15 cellular contexts compared by ENCODE assay signal in genomic region chr17:80109066-80109618, GRCh38. TPM values are rescaled to one million over a fixed set of nuclear protein-coding genes. Genes with fewer than 3 reads are reported as not detected.
DNase-seq lines count a peak whose midpoint lies in the region; ATAC-seq and TF ChIP-seq lines count a peak whose summit lies in the region.
"Had no signal": no experiment of that assay in that cellular context is flagged by ENCODE, and none has a peak within 500 bp of the region (broad histone marks: within the 10 kb centered on the region; RNA-seq: fewer than 3 reads in every experiment).

No MANE protein-coding gene starts in this region.

- CTCF ChIA-PET in WTC11 (lab: Charles Lee), result interaction anchor here (5.4 kb wide), 1 partner anchor 8 kb away, joined by 55 read pairs; the partner anchor contains the start of gene GAA

- no peak for TF ChIP-seq POLR2A in spleen (IDR thresholded peaks at IDR 0.05)
- TF ChIP-seq POLR2A in gastrocnemius medialis (IDR thresholded peaks at IDR 0.05), result no peak

- H3K4me3 Mint-ChIP-seq in activated T-cell treated with anti-CD3 and anti-CD28 coated beads, Interleukin-2, amount 50 U/mL, for 24 hours, result no peak overlapping the region
- no peak overlapping the region for H3K4me3 Mint-ChIP-seq in activated T-cell treated with anti-CD3 and anti-CD28 coated beads, Interleukin-2, amount 50 U/mL, for 72 hours
- no peak overlapping the region for H3K4me3 Mint-ChIP-seq in WTC11
- H3K4me3 Mint-ChIP-seq: CD8-positive, alpha-beta memory T cell; GM23338 had no signal

- H3K36me3 Mint-ChIP-seq in activated T-cell treated with anti-CD3 and anti-CD28 coated beads, Interleukin-2, amount 50 U/mL, for 24 hours (ENCODE audit: low read depth), result peaks cover 8% of the 10 kb centered on the region
- H3K36me3 Mint-ChIP-seq in activated T-cell treated with anti-CD3 and anti-CD28 coated beads, Interleukin-2, amount 50 U/mL, for 72 hours (ENCODE audit: insufficient read depth in 2 of 2), result peaks cover 0 to 2% of the 10 kb centered on the region in 2 donors
- no peaks in the 10 kb centered on the region; the same call in 1 of the 2 replicates for H3K36me3 Mint-ChIP-seq in WTC11

- no peaks in the 10 kb centered on the region for H3K27me3 Mint-ChIP-seq in activated T-cell treated with anti-CD3 and anti-CD28 coated beads, Interleukin-2, amount 50 U/mL, for 24 hours
- H3K27me3 Mint-ChIP-seq in activated T-cell treated with anti-CD3 and anti-CD28 coated beads, Interleukin-2, amount 50 U/mL, for 72 hours (ENCODE audit: low read depth), result no peaks in the 10 kb centered on the region
- no peaks in the 10 kb centered on the region for H3K27me3 Mint-ChIP-seq in WTC11 (ENCODE audit: low read depth)
- H3K27me3 Mint-ChIP-seq: CD8-positive, alpha-beta memory T cell had no signal

- H3K27me3 ChIP-seq in spleen (replicated peaks in 1 of 7) (no peaks in the 10 kb centered on the region), gastrocnemius medialis (no peaks in the 10 kb centered on the region)
- H3K27me3 ChIP-seq: BLaER1 had no signal

- H3K36me3 ChIP-seq in spleen (peaks cover 0 to 76% (median 0%) of the 10 kb centered on the region in 6 donors), gastrocnemius medialis (peaks cover 0 to 5% of the 10 kb centered on the region in 2 donors)

- TF ChIP-seq CTCF in WTC11 (IDR thresholded peaks at IDR 0.05) (no peak), spleen (IDR thresholded peaks at IDR 0.05 in 8 of 11, conservative IDR thresholded peaks at IDR 0.05 in 3 of 11) (no peak), gastrocnemius medialis (IDR thresholded peaks at IDR 0.05 in 4 of 5, conservative IDR thresholded peaks at IDR 0.05 in 1 of 5) (no peak)

- in situ Hi-C loops in gastrocnemius medialis (cut with MboI; ENCODE audit: low sequenced_read_pairs in 4 of 4), result no loop called here

- no peaks in the 10 kb centered on the region for H3K9me3 ChIP-seq in spleen
- no peaks in the 10 kb centered on the region for H3K9me3 ChIP-seq in gastrocnemius medialis
- H3K9me3 ChIP-seq: BLaER1 had no signal

- H3K4me1 ChIP-seq in spleen, result peaks cover 0 to 15% (median 8%) of the 10 kb centered on the region in 6 donors
- H3K4me1 ChIP-seq in gastrocnemius medialis, result no peaks in the 10 kb centered on the region

- H3K27ac Mint-ChIP-seq in activated T-cell treated with anti-CD3 and anti-CD28 coated beads, Interleukin-2, amount 50 U/mL, for 24 hours, result no peak overlapping the region
- no peak overlapping the region for H3K27ac Mint-ChIP-seq in activated T-cell treated with anti-CD3 and anti-CD28 coated beads, Interleukin-2, amount 50 U/mL, for 72 hours
- H3K27ac Mint-ChIP-seq in WTC11, result peak overlapping the region; percentile 23; the same call in 1 of the 2 replicates
- H3K27ac Mint-ChIP-seq: CD8-positive, alpha-beta memory T cell; GM23338 had no signal

- H3K27ac ChIP-seq in spleen (no peak overlapping the region), gastrocnemius medialis (no peak overlapping the region)
- H3K27ac ChIP-seq: BLaER1 had no signal

- H3K4me3 ChIP-seq in spleen, result no peak overlapping the region
- H3K4me3 ChIP-seq in gastrocnemius medialis, result no peak overlapping the region
- H3K4me3 ChIP-seq: BLaER1, GM23338 had no signal

- 64 to 83% (median 78%) methylated on average over 13 of the region's 13 CpGs for WGBS in spleen, 5 donors

- intact Hi-C loops in spleen (cut with DNase I; ENCODE audit: low total_unique reads), result no loop called here
- intact Hi-C loops in gastrocnemius medialis (cut with DNase I; ENCODE audit: low total_unique reads), result no loop called here

- POLR2A ChIA-PET in WTC11 (lab: Charles Lee), result interaction anchor here (0.6 kb wide), 1 partner anchor 37 kb away, joined by 4 read pairs; no protein-coding TSS in a partner anchor

- H3K4me1 Mint-ChIP-seq in activated T-cell treated with anti-CD3 and anti-CD28 coated beads, Interleukin-2, amount 50 U/mL, for 24 hours (ENCODE audit: low read depth), result no peaks in the 10 kb centered on the region
- H3K4me1 Mint-ChIP-seq in activated T-cell treated with anti-CD3 and anti-CD28 coated beads, Interleukin-2, amount 50 U/mL, for 72 hours (ENCODE audit: low read depth), result no peaks in the 10 kb centered on the region
- H3K4me1 Mint-ChIP-seq in WTC11, result peaks cover 6% of the 10 kb centered on the region; the same call in 1 of the 2 replicates
- H3K4me1 Mint-ChIP-seq: CD8-positive, alpha-beta memory T cell had no signal

- DNase-seq in activated T-cell treated with anti-CD3 and anti-CD28 coated beads, Interleukin-2, amount 50 U/mL, for 24 hours, result peak; percentile 5
- DNase-seq in activated T-cell treated with anti-CD3 and anti-CD28 coated beads, Interleukin-2, amount 50 U/mL, for 72 hours, result no peak
- DNase-seq in WTC11 (ENCODE audit: low spot score), result peak; percentile 4
- DNase-seq in islet precursor cell, result peak; percentile 51
- DNase-seq in spleen, result peak; percentile 41
- no peak for DNase-seq in glomerular visceral epithelial cell (ENCODE audit: extremely low spot score)
- DNase-seq in gastrocnemius medialis, result no peak
- DNase-seq in middle frontal gyrus (ENCODE audit: extremely low spot score, low spot score), result no peak
- DNase-seq: 8988T; CD8-positive, alpha-beta memory T cell; DND-41; NCI-H226; SIG-M5 had no signal

- no peak for ATAC-seq in activated T-cell treated with anti-CD3 and anti-CD28 coated beads, Interleukin-2, amount 50 U/mL, for 72 hours (replicated peaks in 1 of 2)
- ATAC-seq in WTC11 (no peak), gastrocnemius medialis (no peak)
- ATAC-seq: GM23338 had no signal

- H3K9me3 Mint-ChIP-seq in activated T-cell treated with anti-CD3 and anti-CD28 coated beads, Interleukin-2, amount 50 U/mL, for 24 hours, result no peaks in the 10 kb centered on the region
- no peaks in the 10 kb centered on the region for H3K9me3 Mint-ChIP-seq in activated T-cell treated with anti-CD3 and anti-CD28 coated beads, Interleukin-2, amount 50 U/mL, for 72 hours
- no peaks in the 10 kb centered on the region for H3K9me3 Mint-ChIP-seq in WTC11
- H3K9me3 Mint-ChIP-seq: CD8-positive, alpha-beta memory T cell; GM23338 had no signal

TF ChIP-seq in WTC11, 78 proteins besides CTCF, POLR2A, EP300 and RAD21 (continues in another document):
- TF ChIP-seq NR2C2 (CRISPR knock-in tag; IDR thresholded peaks at IDR 0.05) (no peak), JAZF1 (CRISPR knock-in tag; IDR thresholded peaks at IDR 0.05) (no peak), AR (CRISPR knock-in tag; IDR thresholded peaks at IDR 0.05) (no peak), ZNF396 (CRISPR knock-in tag; IDR thresholded peaks at IDR 0.05; ENCODE audit: borderline replicate concordance) (no peak), ZBTB43 (CRISPR knock-in tag; IDR thresholded peaks at IDR 0.05) (no peak), ZNF138 (CRISPR knock-in tag; conservative IDR thresholded peaks at IDR 0.05) (no peak), NFATC4 (CRISPR knock-in tag; IDR thresholded peaks at IDR 0.05) (no peak), ATF2 (CRISPR knock-in tag; IDR thresholded peaks at IDR 0.05; ENCODE audit: borderline replicate concordance, low read depth) (no peak)

RNA-seq across cellular contexts. Expression of gene GAA, which starts 7.8 kb away (rescaled TPM):
- total RNA-seq in activated T-cell treated with anti-CD3 and anti-CD28 coated beads, Interleukin-2, amount 50 U/mL, for 72 hours, result 10 to 100 TPM; 31.7 to 37.1 TPM
- 91.6 to 97.7 TPM (median 93.9 TPM) in 3 replicates for total RNA-seq in WTC11 (2021)
- total RNA-seq in spleen, result 100 to 1,000 TPM in 5 of 7 donors, 10 to 100 TPM in 2; 53.6 to 166 (median 133) TPM
- 10 to 100 TPM; 22.7 to 53.8 (median 34.3) TPM for polyA plus RNA-seq in spleen
- 10 to 100 TPM; 39.2 to 72.3 (median 70.1) TPM for total RNA-seq in gastrocnemius medialis

RNA-seq across cellular contexts. Expression of gene EIF4A3, which starts 37.8 kb away (rescaled TPM):
- total RNA-seq in activated T-cell treated with anti-CD3 and anti-CD28 coated beads, Interleukin-2, amount 50 U/mL, for 72 hours, result 100 to 1,000 TPM in 1 of 2 donors, 10 to 100 TPM in 1; 91.8 to 104 TPM
- total RNA-seq in WTC11 (2021) (142 to 160 TPM (median 142 TPM) in 3 replicates), spleen (10 to 100 TPM; 51.1 to 79.5 (median 67.7) TPM), gastrocnemius medialis (10 to 100 TPM; 27.4 to 32.8 (median 30.0) TPM)
- polyA plus RNA-seq in spleen, result 10 to 100 TPM; 37.3 to 61.5 (median 57.5) TPM

Comparison
In these comparisons a context has a peak if more than half of its experiments do, and no peak if none do; other contexts are left out.
1. DNase-seq: peak in activated T-cell treated with anti-CD3 and anti-CD28 coated beads, Interleukin-2, amount 50 U/mL, for 24 hours (single experiment), WTC11 (single experiment), islet precursor cell (single experiment) and spleen (single experiment); none in activated T-cell treated with anti-CD3 and anti-CD28 coated beads, Interleukin-2, amount 50 U/mL, for 72 hours (0 of 2), glomerular visceral epithelial cell (single experiment), gastrocnemius medialis (0 of 2) and middle frontal gyrus (single experiment).